1 cellular context compared by ENCODE assay signal in the genomic region with DNA sequence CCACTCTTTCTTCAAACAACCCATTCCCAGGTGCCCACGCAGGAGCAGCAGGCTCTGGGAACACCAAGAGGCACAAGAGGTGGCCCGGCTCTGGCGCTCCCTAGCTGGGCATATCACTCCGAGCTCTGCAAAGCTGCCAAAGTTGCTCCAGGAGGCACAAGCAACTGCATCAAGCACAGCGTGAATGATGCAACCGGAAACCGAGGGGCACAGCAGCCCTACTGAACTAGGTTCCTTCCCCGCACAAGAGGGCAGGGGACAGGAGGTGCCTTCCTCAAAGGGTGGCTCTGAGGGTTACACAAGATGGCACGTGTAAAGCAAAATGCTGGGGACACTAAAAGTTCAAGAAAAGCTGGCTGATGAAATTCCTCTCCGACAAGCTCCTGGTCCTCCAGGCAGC.
TF ChIP-seq lines count a peak whose summit lies in the region.

No MANE protein-coding gene starts in this region.

TF ChIP-seq in GM23338, 12 proteins besides CTCF, POLR2A, EP300 and RAD21 (continued from another document):
- TF ChIP-seq, protein P1, sequence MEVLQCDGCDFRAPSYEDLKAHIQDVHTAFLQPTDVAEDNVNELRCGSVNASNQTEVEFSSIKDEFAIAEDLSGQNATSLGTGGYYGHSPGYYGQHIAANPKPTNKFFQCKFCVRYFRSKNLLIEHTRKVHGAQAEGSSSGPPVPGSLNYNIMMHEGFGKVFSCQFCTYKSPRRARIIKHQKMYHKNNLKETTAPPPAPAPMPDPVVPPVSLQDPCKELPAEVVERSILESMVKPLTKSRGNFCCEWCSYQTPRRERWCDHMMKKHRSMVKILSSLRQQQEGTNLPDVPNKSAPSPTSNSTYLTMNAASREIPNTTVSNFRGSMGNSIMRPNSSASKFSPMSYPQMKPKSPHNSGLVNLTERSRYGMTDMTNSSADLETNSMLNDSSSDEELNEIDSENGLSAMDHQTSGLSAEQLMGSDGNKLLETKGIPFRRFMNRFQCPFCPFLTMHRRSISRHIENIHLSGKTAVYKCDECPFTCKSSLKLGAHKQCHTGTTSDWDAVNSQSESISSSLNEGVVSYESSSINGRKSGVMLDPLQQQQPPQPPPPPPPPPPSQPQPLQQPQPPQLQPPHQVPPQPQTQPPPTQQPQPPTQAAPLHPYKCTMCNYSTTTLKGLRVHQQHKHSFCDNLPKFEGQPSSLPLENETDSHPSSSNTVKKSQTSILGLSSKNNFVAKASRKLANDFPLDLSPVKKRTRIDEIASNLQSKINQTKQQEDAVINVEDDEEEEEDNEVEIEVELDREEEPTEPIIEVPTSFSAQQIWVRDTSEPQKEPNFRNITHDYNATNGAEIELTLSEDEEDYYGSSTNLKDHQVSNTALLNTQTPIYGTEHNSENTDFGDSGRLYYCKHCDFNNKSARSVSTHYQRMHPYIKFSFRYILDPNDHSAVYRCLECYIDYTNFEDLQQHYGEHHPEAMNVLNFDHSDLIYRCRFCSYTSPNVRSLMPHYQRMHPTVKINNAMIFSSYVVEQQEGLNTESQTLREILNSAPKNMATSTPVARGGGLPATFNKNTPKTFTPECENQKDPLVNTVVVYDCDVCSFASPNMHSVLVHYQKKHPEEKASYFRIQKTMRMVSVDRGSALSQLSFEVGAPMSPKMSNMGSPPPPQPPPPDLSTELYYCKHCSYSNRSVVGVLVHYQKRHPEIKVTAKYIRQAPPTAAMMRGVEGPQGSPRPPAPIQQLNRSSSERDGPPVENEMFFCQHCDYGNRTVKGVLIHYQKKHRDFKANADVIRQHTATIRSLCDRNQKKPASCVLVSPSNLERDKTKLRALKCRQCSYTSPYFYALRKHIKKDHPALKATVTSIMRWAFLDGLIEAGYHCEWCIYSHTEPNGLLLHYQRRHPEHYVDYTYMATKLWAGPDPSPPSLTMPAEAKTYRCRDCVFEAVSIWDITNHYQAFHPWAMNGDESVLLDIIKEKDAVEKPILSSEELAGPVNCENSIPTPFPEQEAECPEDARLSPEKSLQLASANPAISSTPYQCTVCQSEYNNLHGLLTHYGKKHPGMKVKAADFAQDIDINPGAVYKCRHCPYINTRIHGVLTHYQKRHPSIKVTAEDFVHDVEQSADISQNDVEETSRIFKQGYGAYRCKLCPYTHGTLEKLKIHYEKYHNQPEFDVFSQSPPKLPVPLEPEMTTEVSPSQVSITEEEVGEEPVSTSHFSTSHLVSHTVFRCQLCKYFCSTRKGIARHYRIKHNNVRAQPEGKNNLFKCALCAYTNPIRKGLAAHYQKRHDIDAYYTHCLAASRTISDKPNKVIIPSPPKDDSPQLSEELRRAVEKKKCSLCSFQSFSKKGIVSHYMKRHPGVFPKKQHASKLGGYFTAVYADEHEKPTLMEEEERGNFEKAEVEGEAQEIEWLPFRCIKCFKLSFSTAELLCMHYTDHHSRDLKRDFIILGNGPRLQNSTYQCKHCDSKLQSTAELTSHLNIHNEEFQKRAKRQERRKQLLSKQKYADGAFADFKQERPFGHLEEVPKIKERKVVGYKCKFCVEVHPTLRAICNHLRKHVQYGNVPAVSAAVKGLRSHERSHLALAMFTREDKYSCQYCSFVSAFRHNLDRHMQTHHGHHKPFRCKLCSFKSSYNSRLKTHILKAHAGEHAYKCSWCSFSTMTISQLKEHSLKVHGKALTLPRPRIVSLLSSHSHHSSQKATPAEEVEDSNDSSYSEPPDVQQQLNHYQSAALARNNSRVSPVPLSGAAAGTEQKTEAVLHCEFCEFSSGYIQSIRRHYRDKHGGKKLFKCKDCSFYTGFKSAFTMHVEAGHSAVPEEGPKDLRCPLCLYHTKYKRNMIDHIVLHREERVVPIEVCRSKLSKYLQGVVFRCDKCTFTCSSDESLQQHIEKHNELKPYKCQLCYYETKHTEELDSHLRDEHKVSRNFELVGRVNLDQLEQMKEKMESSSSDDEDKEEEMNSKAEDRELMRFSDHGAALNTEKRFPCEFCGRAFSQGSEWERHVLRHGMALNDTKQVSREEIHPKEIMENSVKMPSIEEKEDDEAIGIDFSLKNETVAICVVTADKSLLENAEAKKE (CRISPR knock-in tag; IDR thresholded peaks at IDR 0.05) = no peak
- no peak for TF ChIP-seq NANOG (IDR thresholded peaks at IDR 0.05; ENCODE audit: borderline replicate concordance)
- TF ChIP-seq, protein P2, sequence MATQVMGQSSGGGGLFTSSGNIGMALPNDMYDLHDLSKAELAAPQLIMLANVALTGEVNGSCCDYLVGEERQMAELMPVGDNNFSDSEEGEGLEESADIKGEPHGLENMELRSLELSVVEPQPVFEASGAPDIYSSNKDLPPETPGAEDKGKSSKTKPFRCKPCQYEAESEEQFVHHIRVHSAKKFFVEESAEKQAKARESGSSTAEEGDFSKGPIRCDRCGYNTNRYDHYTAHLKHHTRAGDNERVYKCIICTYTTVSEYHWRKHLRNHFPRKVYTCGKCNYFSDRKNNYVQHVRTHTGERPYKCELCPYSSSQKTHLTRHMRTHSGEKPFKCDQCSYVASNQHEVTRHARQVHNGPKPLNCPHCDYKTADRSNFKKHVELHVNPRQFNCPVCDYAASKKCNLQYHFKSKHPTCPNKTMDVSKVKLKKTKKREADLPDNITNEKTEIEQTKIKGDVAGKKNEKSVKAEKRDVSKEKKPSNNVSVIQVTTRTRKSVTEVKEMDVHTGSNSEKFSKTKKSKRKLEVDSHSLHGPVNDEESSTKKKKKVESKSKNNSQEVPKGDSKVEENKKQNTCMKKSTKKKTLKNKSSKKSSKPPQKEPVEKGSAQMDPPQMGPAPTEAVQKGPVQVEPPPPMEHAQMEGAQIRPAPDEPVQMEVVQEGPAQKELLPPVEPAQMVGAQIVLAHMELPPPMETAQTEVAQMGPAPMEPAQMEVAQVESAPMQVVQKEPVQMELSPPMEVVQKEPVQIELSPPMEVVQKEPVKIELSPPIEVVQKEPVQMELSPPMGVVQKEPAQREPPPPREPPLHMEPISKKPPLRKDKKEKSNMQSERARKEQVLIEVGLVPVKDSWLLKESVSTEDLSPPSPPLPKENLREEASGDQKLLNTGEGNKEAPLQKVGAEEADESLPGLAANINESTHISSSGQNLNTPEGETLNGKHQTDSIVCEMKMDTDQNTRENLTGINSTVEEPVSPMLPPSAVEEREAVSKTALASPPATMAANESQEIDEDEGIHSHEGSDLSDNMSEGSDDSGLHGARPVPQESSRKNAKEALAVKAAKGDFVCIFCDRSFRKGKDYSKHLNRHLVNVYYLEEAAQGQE (IDR thresholded peaks at IDR 0.05; ENCODE audit: unreplicated experiment) = no peak
- TF ChIP-seq POLR2AphosphoS5 (IDR thresholded peaks at IDR 0.05; ENCODE audit: low read depth) = no peak
- no peak for TF ChIP-seq CREB1 (CRISPR knock-in tag; IDR thresholded peaks at IDR 0.05; ENCODE audit: low read depth)
